In the genomic region with DNA sequence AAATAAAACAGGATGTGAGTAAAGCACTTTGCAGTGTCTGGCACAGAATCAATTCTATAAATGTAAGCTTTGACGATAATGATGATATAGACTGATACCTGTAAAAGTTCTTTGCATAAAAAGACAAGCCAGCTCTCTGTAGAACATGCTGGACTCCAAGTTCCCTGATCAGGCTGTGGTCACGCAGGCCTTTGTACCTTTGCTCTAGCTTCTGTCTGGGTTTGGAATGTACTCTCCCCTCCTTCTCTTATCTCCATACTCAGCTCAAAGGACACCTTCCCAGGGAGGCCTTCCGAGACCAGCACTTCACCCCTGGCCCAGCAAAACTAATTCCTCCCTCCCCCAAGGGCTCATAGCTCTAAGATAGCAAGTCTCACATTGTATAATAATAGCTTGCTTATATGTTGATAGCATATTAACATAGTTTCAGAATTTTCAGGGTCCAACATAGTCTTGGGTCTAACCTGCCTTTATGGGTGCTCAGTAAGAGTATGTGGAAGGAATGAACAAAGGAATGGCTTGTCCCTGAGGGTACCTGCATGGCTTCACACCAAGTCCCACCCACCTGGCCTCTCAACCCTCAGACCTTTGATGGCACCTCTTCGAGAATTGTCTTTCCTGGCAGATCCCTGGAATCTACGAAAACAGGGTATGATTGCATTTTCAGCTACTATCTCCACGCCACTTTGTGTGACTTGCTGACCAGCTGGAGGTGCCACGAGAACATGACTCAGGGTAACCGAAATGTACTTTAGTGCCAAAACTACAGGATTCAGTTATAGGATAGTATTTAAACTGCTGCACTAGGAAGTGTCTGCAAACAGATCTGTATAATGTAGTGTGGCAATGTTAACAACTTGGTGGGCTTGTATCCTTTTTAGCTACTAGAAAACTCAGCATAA, we compare ENCODE assay signal across 1 cellular context.
TF ChIP-seq lines count a peak whose summit lies in the region.

No MANE protein-coding gene starts in this region.

TF ChIP-seq in GM12878, 131 proteins besides CTCF, POLR2A, EP300 and RAD21:
- TF ChIP-seq ZNF384 (IDR thresholded peaks at IDR 0.05; ENCODE audit: borderline replicate concordance, low read depth, low read length), result no peak
- no peak for TF ChIP-seq SP1 (IDR thresholded peaks at IDR 0.05; ENCODE audit: low read depth, low read length)
- no peak for TF ChIP-seq EGR1 (IDR thresholded peaks at IDR 0.05; ENCODE audit: borderline replicate concordance in 1 of 2, low read depth in 2 of 2, low read length in 2 of 2)
- no peak for TF ChIP-seq RFX5 (IDR thresholded peaks at IDR 0.05; ENCODE audit: low read depth, low read length)
- no peak for TF ChIP-seq ASH2L (IDR thresholded peaks at IDR 0.05; ENCODE audit: borderline replicate concordance, low read depth)
- TF ChIP-seq, protein P1, sequence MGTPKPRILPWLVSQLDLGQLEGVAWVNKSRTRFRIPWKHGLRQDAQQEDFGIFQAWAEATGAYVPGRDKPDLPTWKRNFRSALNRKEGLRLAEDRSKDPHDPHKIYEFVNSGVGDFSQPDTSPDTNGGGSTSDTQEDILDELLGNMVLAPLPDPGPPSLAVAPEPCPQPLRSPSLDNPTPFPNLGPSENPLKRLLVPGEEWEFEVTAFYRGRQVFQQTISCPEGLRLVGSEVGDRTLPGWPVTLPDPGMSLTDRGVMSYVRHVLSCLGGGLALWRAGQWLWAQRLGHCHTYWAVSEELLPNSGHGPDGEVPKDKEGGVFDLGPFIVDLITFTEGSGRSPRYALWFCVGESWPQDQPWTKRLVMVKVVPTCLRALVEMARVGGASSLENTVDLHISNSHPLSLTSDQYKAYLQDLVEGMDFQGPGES (IDR thresholded peaks at IDR 0.05), result no peak
- TF ChIP-seq, protein P2, sequence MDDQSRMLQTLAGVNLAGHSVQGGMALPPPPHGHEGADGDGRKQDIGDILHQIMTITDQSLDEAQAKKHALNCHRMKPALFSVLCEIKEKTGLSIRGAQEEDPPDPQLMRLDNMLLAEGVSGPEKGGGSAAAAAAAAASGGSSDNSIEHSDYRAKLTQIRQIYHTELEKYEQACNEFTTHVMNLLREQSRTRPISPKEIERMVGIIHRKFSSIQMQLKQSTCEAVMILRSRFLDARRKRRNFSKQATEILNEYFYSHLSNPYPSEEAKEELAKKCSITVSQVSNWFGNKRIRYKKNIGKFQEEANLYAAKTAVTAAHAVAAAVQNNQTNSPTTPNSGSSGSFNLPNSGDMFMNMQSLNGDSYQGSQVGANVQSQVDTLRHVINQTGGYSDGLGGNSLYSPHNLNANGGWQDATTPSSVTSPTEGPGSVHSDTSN (IDR thresholded peaks at IDR 0.05; ENCODE audit: insufficient replicate concordance, low read depth, low read length), result no peak
- TF ChIP-seq MEF2B (IDR thresholded peaks at IDR 0.05; ENCODE audit: partially characterized antibody, poor library complexity, severe bottlenecking), result peak; percentile 14
- TF ChIP-seq, protein P3, sequence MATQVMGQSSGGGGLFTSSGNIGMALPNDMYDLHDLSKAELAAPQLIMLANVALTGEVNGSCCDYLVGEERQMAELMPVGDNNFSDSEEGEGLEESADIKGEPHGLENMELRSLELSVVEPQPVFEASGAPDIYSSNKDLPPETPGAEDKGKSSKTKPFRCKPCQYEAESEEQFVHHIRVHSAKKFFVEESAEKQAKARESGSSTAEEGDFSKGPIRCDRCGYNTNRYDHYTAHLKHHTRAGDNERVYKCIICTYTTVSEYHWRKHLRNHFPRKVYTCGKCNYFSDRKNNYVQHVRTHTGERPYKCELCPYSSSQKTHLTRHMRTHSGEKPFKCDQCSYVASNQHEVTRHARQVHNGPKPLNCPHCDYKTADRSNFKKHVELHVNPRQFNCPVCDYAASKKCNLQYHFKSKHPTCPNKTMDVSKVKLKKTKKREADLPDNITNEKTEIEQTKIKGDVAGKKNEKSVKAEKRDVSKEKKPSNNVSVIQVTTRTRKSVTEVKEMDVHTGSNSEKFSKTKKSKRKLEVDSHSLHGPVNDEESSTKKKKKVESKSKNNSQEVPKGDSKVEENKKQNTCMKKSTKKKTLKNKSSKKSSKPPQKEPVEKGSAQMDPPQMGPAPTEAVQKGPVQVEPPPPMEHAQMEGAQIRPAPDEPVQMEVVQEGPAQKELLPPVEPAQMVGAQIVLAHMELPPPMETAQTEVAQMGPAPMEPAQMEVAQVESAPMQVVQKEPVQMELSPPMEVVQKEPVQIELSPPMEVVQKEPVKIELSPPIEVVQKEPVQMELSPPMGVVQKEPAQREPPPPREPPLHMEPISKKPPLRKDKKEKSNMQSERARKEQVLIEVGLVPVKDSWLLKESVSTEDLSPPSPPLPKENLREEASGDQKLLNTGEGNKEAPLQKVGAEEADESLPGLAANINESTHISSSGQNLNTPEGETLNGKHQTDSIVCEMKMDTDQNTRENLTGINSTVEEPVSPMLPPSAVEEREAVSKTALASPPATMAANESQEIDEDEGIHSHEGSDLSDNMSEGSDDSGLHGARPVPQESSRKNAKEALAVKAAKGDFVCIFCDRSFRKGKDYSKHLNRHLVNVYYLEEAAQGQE (IDR thresholded peaks at IDR 0.05; ENCODE audit: low read depth, low read length), result no peak
- TF ChIP-seq CBFB (IDR thresholded peaks at IDR 0.05; ENCODE audit: low read depth), result no peak
- TF ChIP-seq IKZF2 (IDR thresholded peaks at IDR 0.05), result 0 out of 4 replicates have a peak, but pooled peaks of 1 of the 2 experiments have one; percentile 17
